ENCODE assay signal across 1 cellular context in the genomic region with DNA sequence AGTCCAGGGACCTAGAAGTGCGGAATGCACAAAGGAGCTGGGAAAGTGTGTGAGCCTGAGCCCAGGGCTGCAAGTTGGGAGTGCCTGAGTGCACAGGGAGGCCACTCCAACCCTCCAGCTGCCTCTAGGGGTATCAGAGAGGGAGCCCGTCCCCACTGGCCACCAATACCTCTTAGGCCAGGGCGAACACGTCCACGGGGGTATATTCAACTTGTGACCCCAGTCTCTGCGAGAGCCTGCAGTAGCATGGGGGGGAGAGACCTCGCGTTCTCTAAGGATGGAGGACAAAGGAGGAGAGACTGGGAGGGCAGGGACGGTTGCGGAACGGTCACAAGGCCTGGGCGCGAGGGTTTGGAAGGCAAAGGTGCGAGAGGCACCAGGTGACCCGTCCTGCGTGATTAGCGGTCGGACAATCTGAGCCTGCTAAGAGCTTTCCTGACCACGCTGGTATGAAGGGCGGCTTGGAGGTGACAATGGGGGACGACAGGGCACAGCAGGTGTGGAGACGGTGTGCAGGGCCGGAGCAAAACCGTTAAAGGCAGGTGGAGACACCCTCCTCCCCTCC.
TF ChIP-seq lines count a peak whose summit lies in the region.

No MANE protein-coding gene starts in this region.

TF ChIP-seq in H1, 55 proteins besides CTCF, POLR2A, EP300 and RAD21:
- TF ChIP-seq GTF2F1 (IDR thresholded peaks at IDR 0.05; ENCODE audit: borderline replicate concordance, low read depth, low read length) (no peak), TBP (IDR thresholded peaks at IDR 0.05; ENCODE audit: low read depth, low read length) (no peak; the same call in 1 of the 2 replicates), BACH1 (IDR thresholded peaks at IDR 0.05; ENCODE audit: low read length) (0 out of 2 replicates have a peak, but pooled peaks have one; percentile 2), SAP30 (IDR thresholded peaks at IDR 0.05; ENCODE audit: insufficient read depth, insufficient replicate concordance, low read length) (peak; percentile 94), YY1 (IDR thresholded peaks at IDR 0.05; ENCODE audit: low read depth, low read length) (no peak), CBX5 (IDR thresholded peaks at IDR 0.05; ENCODE audit: low read depth, low read length) (no peak), KDM5A (IDR thresholded peaks at IDR 0.05; ENCODE audit: low read length) (no peak), POLR2AphosphoS5 (IDR thresholded peaks at IDR 0.05; ENCODE audit: low read depth, low read length) (no peak), CBX8 (IDR thresholded peaks at IDR 0.05; ENCODE audit: borderline replicate concordance, low read depth, low read length) (no peak), SP1 (IDR thresholded peaks at IDR 0.05; ENCODE audit: low read depth, low read length) (no peak), POU5F1 (IDR thresholded peaks at IDR 0.05; ENCODE audit: low read depth, low read length) (no peak)
- TF ChIP-seq, protein P1, sequence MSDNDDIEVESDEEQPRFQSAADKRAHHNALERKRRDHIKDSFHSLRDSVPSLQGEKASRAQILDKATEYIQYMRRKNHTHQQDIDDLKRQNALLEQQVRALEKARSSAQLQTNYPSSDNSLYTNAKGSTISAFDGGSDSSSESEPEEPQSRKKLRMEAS (IDR thresholded peaks at IDR 0.05), result no peak
